In the genomic region with DNA sequence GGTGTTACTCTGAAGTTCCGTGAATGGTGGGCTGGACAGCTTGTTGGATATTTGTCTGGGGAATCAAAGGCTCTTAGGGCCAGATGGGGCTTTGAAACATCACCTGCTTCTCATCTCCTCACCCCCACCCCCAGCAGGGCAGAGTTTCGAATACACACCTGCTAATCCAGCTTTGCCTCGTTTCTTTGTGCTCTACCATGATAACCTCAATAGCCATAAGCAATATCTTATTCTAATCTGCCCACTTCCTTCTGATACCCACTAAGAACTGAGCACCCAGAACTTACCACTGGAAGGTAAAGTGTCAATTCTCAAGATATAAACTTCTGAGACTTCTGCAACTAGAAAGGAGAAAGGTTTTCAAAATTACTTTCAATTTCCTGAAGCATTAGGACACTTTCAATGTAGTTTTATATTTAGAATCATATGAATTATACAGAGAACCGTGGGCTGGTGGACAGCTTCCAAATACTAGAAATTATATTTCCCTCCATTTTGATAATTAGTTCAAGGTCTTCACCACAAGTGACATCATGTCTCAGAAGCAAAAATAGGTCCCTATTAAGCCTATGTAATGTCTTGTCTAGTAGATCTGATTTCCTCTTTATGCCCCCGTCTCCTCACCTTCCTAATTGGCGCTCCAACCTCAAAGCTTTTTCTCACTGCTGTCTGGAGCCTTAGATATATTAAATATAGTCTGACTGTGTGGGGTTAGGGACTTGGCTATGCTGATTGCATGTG, we compare ENCODE assay signal across 11 cellular contexts.
DNase-seq lines count a peak whose midpoint lies in the region; ATAC-seq and TF ChIP-seq lines count a peak whose summit lies in the region.
"Had no signal": no experiment of that assay in that cellular context is flagged by ENCODE, and none has a peak within 500 bp of the region (broad histone marks: within the 10 kb centered on the region; RNA-seq: fewer than 3 reads in every experiment).

No MANE protein-coding gene starts in this region.

- H3K27ac ChIP-seq in substantia nigra (ENCODE audit: low read depth, low read length, poor library complexity, severe bottlenecking), result peak overlapping the region; percentile 96
- H3K27ac ChIP-seq: thyroid gland had no signal

- TF ChIP-seq CTCF in HFFc6 (IDR thresholded peaks at IDR 0.05) (no peak), WTC11 (IDR thresholded peaks at IDR 0.05) (no peak)

- no peaks in the 10 kb centered on the region for H3K36me3 Mint-ChIP-seq in activated naive CD4-positive, alpha-beta T cell treated with anti-CD3 and anti-CD28 coated beads, Interleukin-2, amount 50 U/mL, for 72 hours
- H3K36me3 Mint-ChIP-seq in activated naive CD4-positive, alpha-beta T cell treated with anti-CD3 and anti-CD28 coated beads for 36 hours (ENCODE audit: low read depth), result no peaks in the 10 kb centered on the region
- H3K36me3 Mint-ChIP-seq in HFFc6 (ENCODE audit: low read depth), result no peaks in the 10 kb centered on the region
- no peaks in the 10 kb centered on the region for H3K36me3 Mint-ChIP-seq in WTC11
- H3K36me3 Mint-ChIP-seq: naive B cell had no signal

- no peak for DNase-seq in activated naive CD4-positive, alpha-beta T cell treated with anti-CD3 and anti-CD28 coated beads, Interleukin-2, amount 50 U/mL, for 72 hours (ENCODE audit: low spot score in 2 of 2)
- no peak for DNase-seq in activated naive CD4-positive, alpha-beta T cell treated with anti-CD3 and anti-CD28 coated beads for 36 hours
- DNase-seq in NCI-H82 treated with DMSO at 0.1 percent for 48 hours (lab: John Stamatoyannopoulos, UW; ENCODE audit: unreplicated experiment) (peak; percentile 58), substantia nigra (lab: John Stamatoyannopoulos, UW) (no peak), HFFc6 (no peak), cerebellum (ENCODE audit: low spot score) (no peak), WTC11 (ENCODE audit: low spot score) (no peak)
- DNase-seq: naive B cell, NCI-H1694 treated with DMSO at 0.1 percent for 48 hours had no signal

- intact Hi-C loops in activated naive CD4-positive, alpha-beta T cell treated with anti-CD3 and anti-CD28 coated beads for 36 hours (cut with micrococcal nuclease), result loop anchor here (5.0 kb wide), 1 partner anchor 43 kb away; no protein-coding TSS in a partner anchor

- no peak overlapping the region for H3K4me3 Mint-ChIP-seq in activated naive CD4-positive, alpha-beta T cell treated with anti-CD3 and anti-CD28 coated beads for 36 hours
- H3K4me3 Mint-ChIP-seq in HFFc6 (no peak overlapping the region), WTC11 (no peak overlapping the region)

- CTCF ChIA-PET in activated naive CD4-positive, alpha-beta T cell treated with anti-CD3 and anti-CD28 coated beads for 36 hours (lab: Charles Lee), result interaction anchor here (0.6 to 2.0 kb wide), 5 partner anchors 12 to 716 kb away, joined by 3 to 9 read pairs (median 4); no protein-coding TSS in a partner anchor
- CTCF ChIA-PET in WTC11 (lab: Charles Lee), result interaction anchor here (0.9 to 1.1 kb wide), 2 partner anchors 41 to 205 kb away, joined by 3 to 5 read pairs; no protein-coding TSS in a partner anchor

- POLR2A ChIA-PET in WTC11 (lab: Charles Lee), result no interaction called here

- no peaks in the 10 kb centered on the region for H3K9me3 Mint-ChIP-seq in activated naive CD4-positive, alpha-beta T cell treated with anti-CD3 and anti-CD28 coated beads, Interleukin-2, amount 50 U/mL, for 72 hours
- no peaks in the 10 kb centered on the region for H3K9me3 Mint-ChIP-seq in activated naive CD4-positive, alpha-beta T cell treated with anti-CD3 and anti-CD28 coated beads for 36 hours
- no peaks in the 10 kb centered on the region for H3K9me3 Mint-ChIP-seq in HFFc6
- no peaks in the 10 kb centered on the region for H3K9me3 Mint-ChIP-seq in WTC11
- H3K9me3 Mint-ChIP-seq: naive B cell had no signal

- no peaks in the 10 kb centered on the region for H3K27me3 Mint-ChIP-seq in activated naive CD4-positive, alpha-beta T cell treated with anti-CD3 and anti-CD28 coated beads for 36 hours (ENCODE audit: low read depth)
- peaks cover 10% of the 10 kb centered on the region for H3K27me3 Mint-ChIP-seq in HFFc6 (ENCODE audit: insufficient read depth)
- H3K27me3 Mint-ChIP-seq in WTC11 (ENCODE audit: low read depth), result no peaks in the 10 kb centered on the region

- peaks cover 29% of the 10 kb centered on the region for H3K4me1 Mint-ChIP-seq in activated naive CD4-positive, alpha-beta T cell treated with anti-CD3 and anti-CD28 coated beads for 36 hours (ENCODE audit: low read depth)
- H3K4me1 Mint-ChIP-seq in HFFc6 (ENCODE audit: low read depth), result peaks cover 17% of the 10 kb centered on the region
- peaks cover 14% of the 10 kb centered on the region for H3K4me1 Mint-ChIP-seq in WTC11

- ATAC-seq in activated naive CD4-positive, alpha-beta T cell treated with anti-CD3 and anti-CD28 coated beads, Interleukin-2, amount 50 U/mL, for 72 hours, result peak in 1 of 2 donors; percentile 36
- ATAC-seq in HG02763 (IDR thresholded peaks at IDR 0.05; ENCODE audit: unreplicated experiment), result peak; percentile 49
- ATAC-seq in WTC11, result no peak

- H3K27ac Mint-ChIP-seq in activated naive CD4-positive, alpha-beta T cell treated with anti-CD3 and anti-CD28 coated beads, Interleukin-2, amount 50 U/mL, for 72 hours, result peak overlapping the region; percentile 6 to 14
- no peak overlapping the region for H3K27ac Mint-ChIP-seq in activated naive CD4-positive, alpha-beta T cell treated with anti-CD3 and anti-CD28 coated beads for 36 hours
- H3K27ac Mint-ChIP-seq in HFFc6 (no peak overlapping the region), WTC11 (no peak overlapping the region)

TF ChIP-seq in WTC11, 78 proteins besides CTCF, POLR2A, EP300 and RAD21:
- TF ChIP-seq, protein P1, sequence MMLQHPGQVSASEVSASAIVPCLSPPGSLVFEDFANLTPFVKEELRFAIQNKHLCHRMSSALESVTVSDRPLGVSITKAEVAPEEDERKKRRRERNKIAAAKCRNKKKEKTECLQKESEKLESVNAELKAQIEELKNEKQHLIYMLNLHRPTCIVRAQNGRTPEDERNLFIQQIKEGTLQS (CRISPR knock-in tag; conservative IDR thresholded peaks at IDR 0.05), result no peak
- TF ChIP-seq RELA (CRISPR knock-in tag; IDR thresholded peaks at IDR 0.05; ENCODE audit: borderline replicate concordance) (no peak), ZNF317 (CRISPR knock-in tag; IDR thresholded peaks at IDR 0.05; ENCODE audit: borderline replicate concordance, low read depth) (no peak), USF1 (CRISPR knock-in tag; IDR thresholded peaks at IDR 0.05) (no peak), GABPB1 (CRISPR knock-in tag; IDR thresholded peaks at IDR 0.05) (no peak), ESRRA (CRISPR knock-in tag; IDR thresholded peaks at IDR 0.05; ENCODE audit: borderline replicate concordance) (no peak), ZNF219 (CRISPR knock-in tag; IDR thresholded peaks at IDR 0.05; ENCODE audit: borderline replicate concordance) (no peak), TEAD4 (CRISPR knock-in tag; IDR thresholded peaks at IDR 0.05) (no peak), EMX1 (CRISPR knock-in tag; IDR thresholded peaks at IDR 0.05) (no peak), ZNF121 (CRISPR knock-in tag; IDR thresholded peaks at IDR 0.05) (no peak), TEAD1 (CRISPR knock-in tag; IDR thresholded peaks at IDR 0.05) (no peak), ZNF232 (CRISPR knock-in tag; IDR thresholded peaks at IDR 0.05) (no peak), SMAD3 (CRISPR knock-in tag; IDR thresholded peaks at IDR 0.05; ENCODE audit: borderline replicate concordance) (no peak), GRHL2 (CRISPR knock-in tag; IDR thresholded peaks at IDR 0.05; ENCODE audit: insufficient replicate concordance, severe bottlenecking) (no peak), HMGA2 (CRISPR knock-in tag; IDR thresholded peaks at IDR 0.05) (no peak)
- TF ChIP-seq, protein P2, sequence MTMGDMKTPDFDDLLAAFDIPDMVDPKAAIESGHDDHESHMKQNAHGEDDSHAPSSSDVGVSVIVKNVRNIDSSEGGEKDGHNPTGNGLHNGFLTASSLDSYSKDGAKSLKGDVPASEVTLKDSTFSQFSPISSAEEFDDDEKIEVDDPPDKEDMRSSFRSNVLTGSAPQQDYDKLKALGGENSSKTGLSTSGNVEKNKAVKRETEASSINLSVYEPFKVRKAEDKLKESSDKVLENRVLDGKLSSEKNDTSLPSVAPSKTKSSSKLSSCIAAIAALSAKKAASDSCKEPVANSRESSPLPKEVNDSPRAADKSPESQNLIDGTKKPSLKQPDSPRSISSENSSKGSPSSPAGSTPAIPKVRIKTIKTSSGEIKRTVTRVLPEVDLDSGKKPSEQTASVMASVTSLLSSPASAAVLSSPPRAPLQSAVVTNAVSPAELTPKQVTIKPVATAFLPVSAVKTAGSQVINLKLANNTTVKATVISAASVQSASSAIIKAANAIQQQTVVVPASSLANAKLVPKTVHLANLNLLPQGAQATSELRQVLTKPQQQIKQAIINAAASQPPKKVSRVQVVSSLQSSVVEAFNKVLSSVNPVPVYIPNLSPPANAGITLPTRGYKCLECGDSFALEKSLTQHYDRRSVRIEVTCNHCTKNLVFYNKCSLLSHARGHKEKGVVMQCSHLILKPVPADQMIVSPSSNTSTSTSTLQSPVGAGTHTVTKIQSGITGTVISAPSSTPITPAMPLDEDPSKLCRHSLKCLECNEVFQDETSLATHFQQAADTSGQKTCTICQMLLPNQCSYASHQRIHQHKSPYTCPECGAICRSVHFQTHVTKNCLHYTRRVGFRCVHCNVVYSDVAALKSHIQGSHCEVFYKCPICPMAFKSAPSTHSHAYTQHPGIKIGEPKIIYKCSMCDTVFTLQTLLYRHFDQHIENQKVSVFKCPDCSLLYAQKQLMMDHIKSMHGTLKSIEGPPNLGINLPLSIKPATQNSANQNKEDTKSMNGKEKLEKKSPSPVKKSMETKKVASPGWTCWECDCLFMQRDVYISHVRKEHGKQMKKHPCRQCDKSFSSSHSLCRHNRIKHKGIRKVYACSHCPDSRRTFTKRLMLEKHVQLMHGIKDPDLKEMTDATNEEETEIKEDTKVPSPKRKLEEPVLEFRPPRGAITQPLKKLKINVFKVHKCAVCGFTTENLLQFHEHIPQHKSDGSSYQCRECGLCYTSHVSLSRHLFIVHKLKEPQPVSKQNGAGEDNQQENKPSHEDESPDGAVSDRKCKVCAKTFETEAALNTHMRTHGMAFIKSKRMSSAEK (CRISPR knock-in tag; IDR thresholded peaks at IDR 0.05; ENCODE audit: borderline replicate concordance), result no peak

Comparison
In these comparisons a context has a peak if more than half of its experiments do, and no peak if none do; other contexts are left out.
1. H3K27ac Mint-ChIP-seq: peak in activated naive CD4-positive, alpha-beta T cell treated with anti-CD3 and anti-CD28 coated beads, Interleukin-2, amount 50 U/mL, for 72 hours (2 of 2); none in activated naive CD4-positive, alpha-beta T cell treated with anti-CD3 and anti-CD28 coated beads for 36 hours (single experiment), HFFc6 (single experiment) and WTC11 (single experiment).